ENCODE assay signal across 22 cellular contexts in genomic region chr3:105521803-105522202, GRCh38.
"Had no signal": no experiment of that assay in that cellular context is flagged by ENCODE, and none has a peak within 500 bp of the region (broad histone marks: within the 10 kb centered on the region; RNA-seq: fewer than 3 reads in every experiment).

No MANE protein-coding gene starts in this region.

- H3K27ac ChIP-seq: gastrocnemius medialis, left lung, prostate gland, right atrium auricular region, thyroid gland had no signal

- H3K36me3 Mint-ChIP-seq: naive thymus-derived CD4-positive, alpha-beta T cell had no signal

- H3K9me3 Mint-ChIP-seq: naive thymus-derived CD4-positive, alpha-beta T cell; stimulated activated naive CD8-positive, alpha-beta T cell treated with anti-CD3 and anti-CD28 coated beads, Interleukin-15, amount 100 ng/mL, for 72 hours had no signal

- H3K27me3 Mint-ChIP-seq: naive thymus-derived CD4-positive, alpha-beta T cell; stimulated activated naive CD8-positive, alpha-beta T cell treated with anti-CD3 and anti-CD28 coated beads, Interleukin-15, amount 100 ng/mL, for 72 hours had no signal

- H3K4me3 Mint-ChIP-seq: naive thymus-derived CD4-positive, alpha-beta T cell; stimulated activated naive CD8-positive, alpha-beta T cell treated with anti-CD3 and anti-CD28 coated beads, Interleukin-15, amount 100 ng/mL, for 72 hours had no signal

- H3K27me3 ChIP-seq: gastrocnemius medialis, left lung, right atrium auricular region, thyroid gland had no signal

- H3K4me2 ChIP-seq: smooth muscle cell had no signal

- ATAC-seq: gastrocnemius medialis; left lung; naive thymus-derived CD4-positive, alpha-beta T cell; sciatic nerve; stimulated activated naive CD8-positive, alpha-beta T cell treated with anti-CD3 and anti-CD28 coated beads, Interleukin-15, amount 100 ng/mL, for 72 hours had no signal

- H3K4me3 ChIP-seq: gastrocnemius medialis, left lung, prostate gland, right atrium auricular region, smooth muscle cell, thyroid gland had no signal

- H3K4me1 Mint-ChIP-seq: stimulated activated naive CD8-positive, alpha-beta T cell treated with anti-CD3 and anti-CD28 coated beads, Interleukin-15, amount 100 ng/mL, for 72 hours had no signal

- H3K36me3 ChIP-seq: gastrocnemius medialis, prostate gland, right atrium auricular region, thyroid gland had no signal

- H3K9me3 ChIP-seq: gastrocnemius medialis, left lung, prostate gland, right atrium auricular region, thyroid gland had no signal

- H3K4me1 ChIP-seq: gastrocnemius medialis, left lung, prostate gland, right atrium auricular region, thyroid gland had no signal

- FAIRE-seq: keratinocyte had no signal

- H3K27ac Mint-ChIP-seq: stimulated activated naive CD8-positive, alpha-beta T cell treated with anti-CD3 and anti-CD28 coated beads, Interleukin-15, amount 100 ng/mL, for 72 hours had no signal

- DNase-seq: cerebellar nuclear complex; cortex of kidney; effector CD4-positive, alpha-beta T cell; gastrocnemius medialis; head of caudate nucleus; left lung; mesendoderm; midbrain; naive thymus-derived CD4-positive, alpha-beta T cell; stimulated activated CD4-positive, alpha-beta T cell treated with anti-CD3 and anti-CD28 coated beads, Interleukin-12 subunit alpha, Interleukin-12 subunit beta, amount 100 ng/mL, for 4 hours; stimulated activated CD4-positive, alpha-beta T cell treated with anti-CD3 and anti-CD28 coated beads, Interleukin-1b, Interleukin-23, amount 100 ng/mL, for 48 hours; stimulated activated CD4-positive, alpha-beta T cell treated with anti-CD3 and anti-CD28 coated beads, Interleukin-4, amount 100 ng/mL, for 1 hour; stimulated activated CD8-positive, alpha-beta memory T cell treated with anti-CD3 and anti-CD28 coated beads, Interleukin-4, amount 100 ng/mL, for 48 hours; stimulated activated naive CD4-positive, alpha-beta T cell; stimulated activated naive CD8-positive, alpha-beta T cell treated with anti-CD3 and anti-CD28 coated beads, Interleukin-15, amount 100 ng/mL, for 72 hours; thyroid gland; trophoblast cell had no signal
